Comparison of ENCODE assay signal across 23 cellular contexts in the genomic region with DNA sequence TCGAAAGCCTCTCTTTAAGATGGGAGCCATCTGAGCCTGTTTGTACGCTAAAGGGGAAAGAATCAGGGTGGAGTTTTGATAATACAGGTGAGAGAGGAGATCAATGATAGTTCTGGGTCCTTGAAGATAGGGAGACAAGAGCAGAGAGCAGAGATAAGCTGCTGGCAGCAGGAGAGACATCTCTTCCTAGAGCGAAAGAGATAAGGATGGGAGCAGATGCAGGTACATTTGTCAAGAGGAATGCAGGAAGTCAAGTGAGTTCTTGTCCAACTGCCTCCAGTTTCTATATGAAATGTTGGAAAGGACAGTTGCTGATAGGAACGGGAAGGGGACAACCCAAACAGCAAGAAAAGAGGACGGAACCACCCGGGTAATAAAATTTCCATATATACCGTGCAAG. TPM values are rescaled to one million over a fixed set of nuclear protein-coding genes. Genes with fewer than 3 reads are reported as not detected.
A peak's percentile ranks its signal among the peaks of the same experiment; 100 is the strongest.
DNase-seq lines count a peak whose midpoint lies in the region; ATAC-seq and TF ChIP-seq lines count a peak whose summit lies in the region.
"Had no signal": no experiment of that assay in that cellular context is flagged by ENCODE, and none has a peak within 500 bp of the region (broad histone marks: within the 10 kb centered on the region; RNA-seq: fewer than 3 reads in every experiment).

No MANE protein-coding gene starts in this region.

- H3F3A ChIP-seq in SU-DHL-6 (ENCODE audit: insufficient read depth), result peaks cover 6% of the 10 kb centered on the region; the same call in 1 of the 2 replicates

- intact Hi-C loops in CD8-positive, alpha-beta T cell (cut with DNase I, micrococcal nuclease), result no loop called here
- intact Hi-C loops in stomach (cut with DNase I; ENCODE audit: low total_unique reads), result no loop called here
- intact Hi-C loops in activated naive CD4-positive, alpha-beta T cell treated with anti-CD3 and anti-CD28 coated beads for 36 hours (cut with micrococcal nuclease), result loop anchor here (2.0 kb wide), 2 partner anchors 56 to 168 kb away; no protein-coding TSS in a partner anchor

- no peak overlapping the region for H3K27ac Mint-ChIP-seq in CD8-positive, alpha-beta T cell
- no peak overlapping the region for H3K27ac Mint-ChIP-seq in activated naive CD4-positive, alpha-beta T cell treated with anti-CD3 and anti-CD28 coated beads for 36 hours
- H3K27ac Mint-ChIP-seq: activated CD8-positive, alpha-beta T cell treated with anti-CD3 and anti-CD28 coated beads, Interleukin-2, amount 10 ng/mL, durations not matched to agents 7 days and 5 days; brain had no signal

- no peaks in the 10 kb centered on the region for H3K9me3 ChIP-seq in CD8-positive, alpha-beta T cell (ENCODE audit: low read length)
- no peaks in the 10 kb centered on the region for H3K9me3 ChIP-seq in SU-DHL-6 (ENCODE audit: insufficient read depth, low read length)
- no peaks in the 10 kb centered on the region for H3K9me3 ChIP-seq in stomach

- H3K9me3 Mint-ChIP-seq in CD8-positive, alpha-beta T cell, result no peaks in the 10 kb centered on the region
- no peaks in the 10 kb centered on the region for H3K9me3 Mint-ChIP-seq in activated naive CD4-positive, alpha-beta T cell treated with anti-CD3 and anti-CD28 coated beads for 36 hours
- H3K9me3 Mint-ChIP-seq: brain had no signal

- no peaks in the 10 kb centered on the region for H3K27me3 Mint-ChIP-seq in CD8-positive, alpha-beta T cell (ENCODE audit: low read depth)
- H3K27me3 Mint-ChIP-seq in activated naive CD4-positive, alpha-beta T cell treated with anti-CD3 and anti-CD28 coated beads for 36 hours (ENCODE audit: low read depth), result no peaks in the 10 kb centered on the region

- H3K4me3 ChIP-seq in CD8-positive, alpha-beta T cell (ENCODE audit: low read depth, low read length), result no peak overlapping the region
- peak overlapping the region; percentile 18 for H3K4me3 ChIP-seq in SU-DHL-6 (ENCODE audit: insufficient read depth, low read length, poor library complexity, severe bottlenecking)
- H3K4me3 ChIP-seq in stomach, result no peak overlapping the region

- H3K4me1 Mint-ChIP-seq in CD8-positive, alpha-beta T cell (ENCODE audit: low read depth), result peaks cover 17% of the 10 kb centered on the region
- peaks cover 30% of the 10 kb centered on the region for H3K4me1 Mint-ChIP-seq in activated naive CD4-positive, alpha-beta T cell treated with anti-CD3 and anti-CD28 coated beads for 36 hours (ENCODE audit: low read depth)
- H3K4me1 Mint-ChIP-seq: brain had no signal

- TF ChIP-seq CTCF in CD8-positive, alpha-beta T cell (IDR thresholded peaks at IDR 0.05), result no peak
- no peak for TF ChIP-seq CTCF in SU-DHL-6 (IDR thresholded peaks at IDR 0.05; ENCODE audit: insufficient read depth, low read length, poor library complexity, severe bottlenecking)
- no peak for TF ChIP-seq CTCF in stomach (IDR thresholded peaks at IDR 0.05)

- H4K20me1 ChIP-seq in SU-DHL-6 (ENCODE audit: low read depth, low read length), result no peaks in the 10 kb centered on the region

- peak overlapping the region; percentile 51 for H3K4me2 ChIP-seq in SU-DHL-6 (ENCODE audit: low read depth, low read length, poor library complexity, severe bottlenecking)

- peak overlapping the region; percentile 9 for H3K27ac ChIP-seq in CD8-positive, alpha-beta T cell (ENCODE audit: low read depth, low read length)
- H3K27ac ChIP-seq in SU-DHL-6 (ENCODE audit: low read depth, low read length), result peak overlapping the region; percentile 72
- peak overlapping the region in 3 of 5 donors; percentile 11 to 26 (median 24) for H3K27ac ChIP-seq in stomach
- H3K27ac ChIP-seq: C4-2B had no signal

- DNase-seq in CD8-positive, alpha-beta T cell, result no peak
- DNase-seq in stomach (no peak), RPMI8226 (no peak)
- DNase-seq in activated naive CD4-positive, alpha-beta T cell treated with anti-CD3 and anti-CD28 coated beads for 36 hours, result no peak
- DNase-seq: ACHN; activated CD4-positive, CD25-positive, alpha-beta regulatory T cell treated with anti-CD3 and anti-CD28 coated beads, Interleukin-2, amount 50 U/mL, for 72 hours; DMS 273 treated with DMSO at 0.1 percent for 48 hours; foreskin fibroblast; GOT3; left colon; mesendoderm; NCI-H1092; NCI-H2029; NCI-H345; NCI-H774; nucleus accumbens; Right ventricle myocardium superior had no signal

- ATAC-seq in CD8-positive, alpha-beta T cell, result no peak
- peak; percentile 9 for ATAC-seq in HG03342 (IDR thresholded peaks at IDR 0.05; ENCODE audit: unreplicated experiment)
- no peak for ATAC-seq in activated CD4-positive, CD25-positive, alpha-beta regulatory T cell treated with anti-CD3 and anti-CD28 coated beads, Interleukin-2, amount 50 U/mL, for 24 hours
- ATAC-seq: left colon had no signal

- no peaks in the 10 kb centered on the region for H3K36me3 ChIP-seq in CD8-positive, alpha-beta T cell (ENCODE audit: insufficient read depth, low read length)
- H3K36me3 ChIP-seq in SU-DHL-6 (ENCODE audit: low read length) (no peaks in the 10 kb centered on the region), stomach (no peaks in the 10 kb centered on the region)

- CTCF ChIA-PET in CD8-positive, alpha-beta T cell (lab: Charles Lee), result interaction anchor here (0.7 kb wide), 1 partner anchor 65 kb away, joined by 3 read pairs; no protein-coding TSS in a partner anchor
- CTCF ChIA-PET in activated naive CD4-positive, alpha-beta T cell treated with anti-CD3 and anti-CD28 coated beads for 36 hours (lab: Charles Lee), result interaction anchor here (1.0 to 1.1 kb wide), 2 partner anchors 194 to 195 kb away, joined by 3 to 4 read pairs; no protein-coding TSS in a partner anchor

- POLR2A ChIA-PET in CD8-positive, alpha-beta T cell (lab: Charles Lee), result interaction anchor here (0.6 to 1.4 kb wide), 3 partner anchors 10 to 101 kb away, joined by 3 to 6 read pairs (median 5); no protein-coding TSS in a partner anchor

- H3K9me2 ChIP-seq in SU-DHL-6 (replicated peaks; ENCODE audit: insufficient read depth, low read length), result no peaks in the 10 kb centered on the region

- TF ChIP-seq EP300 in stomach (IDR thresholded peaks at IDR 0.05), result no peak

- peak overlapping the region; percentile 92 for H2AFZ ChIP-seq in SU-DHL-6 (ENCODE audit: low read depth, low read length, severe bottlenecking)

- peaks cover 65% of the 10 kb centered on the region for H3K4me1 ChIP-seq in CD8-positive, alpha-beta T cell (ENCODE audit: insufficient read depth, low read length)
- H3K4me1 ChIP-seq in stomach, result peaks cover 0 to 18% (median 2%) of the 10 kb centered on the region in 4 donors

- peak overlapping the region; percentile 11; the same call in 1 of the 2 replicates for H3K9ac ChIP-seq in SU-DHL-6 (ENCODE audit: low read length)

- no peaks in the 10 kb centered on the region for H3K36me3 Mint-ChIP-seq in CD8-positive, alpha-beta T cell
- no peaks in the 10 kb centered on the region for H3K36me3 Mint-ChIP-seq in activated naive CD4-positive, alpha-beta T cell treated with anti-CD3 and anti-CD28 coated beads for 36 hours (ENCODE audit: low read depth)
- H3K36me3 Mint-ChIP-seq: brain had no signal

- no peaks in the 10 kb centered on the region for H3K27me3 ChIP-seq in CD8-positive, alpha-beta T cell (ENCODE audit: insufficient read depth, low read length)
- H3K27me3 ChIP-seq in SU-DHL-6 (ENCODE audit: low read length), result no peaks in the 10 kb centered on the region
- no peaks in the 10 kb centered on the region for H3K27me3 ChIP-seq in stomach

- no peaks in the 10 kb centered on the region for H3K79me2 ChIP-seq in SU-DHL-6 (ENCODE audit: insufficient read depth, low read length)

- no peak for TF ChIP-seq POLR2A in stomach (IDR thresholded peaks at IDR 0.05)

- WGBS in stomach, 5 donors, result 60 to 70% (median 64%) methylated on average over 7 of the region's 7 CpGs

- no peak overlapping the region for H3K4me3 Mint-ChIP-seq in CD8-positive, alpha-beta T cell
- H3K4me3 Mint-ChIP-seq in activated naive CD4-positive, alpha-beta T cell treated with anti-CD3 and anti-CD28 coated beads for 36 hours, result no peak overlapping the region
- H3K4me3 Mint-ChIP-seq: activated CD8-positive, alpha-beta T cell treated with anti-CD3 and anti-CD28 coated beads, Interleukin-2, amount 10 ng/mL, durations not matched to agents 7 days and 5 days; brain had no signal

RNA-seq across cellular contexts. Expression of a gene that starts 24.7 kb away (rescaled TPM):
- total RNA-seq in CD8-positive, alpha-beta T cell, result 100 to 1,000 TPM; 335 to 340 TPM
- total RNA-seq in stomach, result 100 to 1,000 TPM in 4 of 5 donors, 10 to 100 TPM in 1; 26.4 to 192 (median 125) TPM
- 10 to 100 TPM; 31.8 to 54.2 (median 40.3) TPM for polyA plus RNA-seq in stomach
- 100 to 1,000 TPM; 398 to 417 TPM for total RNA-seq in activated naive CD4-positive, alpha-beta T cell treated with anti-CD3 and anti-CD28 coated beads for 36 hours

Comparison
In these comparisons a context has a peak if more than half of its experiments do, and no peak if none do; other contexts are left out.
1. H3K27ac ChIP-seq: peak in every context shown above with its lines; median percentile 72 in SU-DHL-6; 24 in stomach; 9 in CD8-positive, alpha-beta T cell.